Comparison of ENCODE assay signal across 22 cellular contexts in genomic region chr12:82953397-82953796, GRCh38.
A peak's percentile ranks its signal among the peaks of the same experiment; 100 is the strongest.
DNase-seq lines count a peak whose midpoint lies in the region; FAIRE-seq and TF ChIP-seq lines count a peak whose summit lies in the region.
"Had no signal": no experiment of that assay in that cellular context is flagged by ENCODE, and none has a peak within 500 bp of the region (broad histone marks: within the 10 kb centered on the region; RNA-seq: fewer than 3 reads in every experiment).

No MANE protein-coding gene starts in this region.

- H2AFZ ChIP-seq in mammary epithelial cell (ENCODE audit: low read depth, low read length) = peak overlapping the region; percentile 62
- no peak overlapping the region for H2AFZ ChIP-seq in OCI-LY3 (ENCODE audit: low read depth, low read length)
- H2AFZ ChIP-seq: GM23338 had no signal

- no peak for DNase-seq in mammary epithelial cell
- DNase-seq in MCF 10A (ENCODE audit: unreplicated experiment) = no peak
- DNase-seq in activated naive CD8-positive, alpha-beta T cell treated with anti-CD3 and anti-CD28 coated beads for 36 hours = no peak
- DNase-seq in urothelium cell line (ENCODE audit: low spot score) = no peak
- no peak for DNase-seq in activated T-cell treated with anti-CD3 and anti-CD28 coated beads, Interleukin-2, amount 50 U/mL, for 48 hours
- DNase-seq: 8988T; ACHN; AML-193; BE2C; CD4-positive, alpha-beta T cell; CD8-positive, alpha-beta memory T cell; DMS53; DMS79 treated with DMSO at 0.1 percent for 48 hours; GF-D8; H9 had no signal

- CTCF ChIA-PET in mammary epithelial cell (lab: Charles Lee; ENCODE audit: low non-redundant PET) = no interaction called here
- CTCF ChIA-PET in MCF 10A (lab: Yijun Ruan, JAX) = interaction anchor here (1.2 kb wide), 1 partner anchor 39 kb away, joined by 4 read pairs; no protein-coding TSS in a partner anchor

- WGBS in mammary epithelial cell (ENCODE audit: low coverage, missing lambda C conversion rate) = 88% methylated on average over 1 of the region's 1 CpG

- no peak overlapping the region for H3K4me3 ChIP-seq in mammary epithelial cell (replicated peaks in 1 of 3; ENCODE audit: insufficient read depth in 1 of 3, low read depth in 2 of 3, low read length in 3 of 3)
- H3K4me3 ChIP-seq in OCI-LY3 (ENCODE audit: low read length) = no peak overlapping the region
- H3K4me3 ChIP-seq: A549; BLaER1 treated with 17β-estradiol and CSF1 and Interleukin-3, amounts not matched to agents 10 nM and 100 nM; GM23338 had no signal

- H3K4me1 ChIP-seq in mammary epithelial cell (ENCODE audit: insufficient read depth, low read length) (peaks cover 3% of the 10 kb centered on the region), OCI-LY3 (ENCODE audit: low read length) (peaks cover 4% of the 10 kb centered on the region; the same call in 1 of the 2 replicates)
- H3K4me1 ChIP-seq: A549; BLaER1 treated with 17β-estradiol and CSF1 and Interleukin-3, amounts not matched to agents 10 nM and 100 nM had no signal

- H3K4me3 Mint-ChIP-seq in MCF 10A (ENCODE audit: unreplicated experiment) = no peak overlapping the region
- no peak overlapping the region for H3K4me3 Mint-ChIP-seq in activated naive CD8-positive, alpha-beta T cell treated with anti-CD3 and anti-CD28 coated beads for 36 hours
- H3K4me3 Mint-ChIP-seq: CD14-positive monocyte; CD4-positive, alpha-beta T cell; CD8-positive, alpha-beta memory T cell; GM23338; H9 had no signal

- H3K27me3 ChIP-seq in mammary epithelial cell (ENCODE audit: insufficient read depth, low read length) = no peaks in the 10 kb centered on the region
- no peaks in the 10 kb centered on the region for H3K27me3 ChIP-seq in OCI-LY3 (ENCODE audit: low read depth, low read length)
- H3K27me3 ChIP-seq: BE2C; BLaER1 treated with 17β-estradiol and CSF1 and Interleukin-3, amounts not matched to agents 10 nM and 100 nM had no signal

- H3K4me2 ChIP-seq in mammary epithelial cell (ENCODE audit: insufficient read depth, low read depth, low read length) (peak overlapping the region; percentile 52), OCI-LY3 (ENCODE audit: low read length) (0 out of 2 replicates have a peak overlapping the region, but pooled peaks have one; percentile 9)
- H3K4me2 ChIP-seq: A549; BLaER1 treated with 17β-estradiol and CSF1 and Interleukin-3, amounts not matched to agents 10 nM and 100 nM; GM23338 had no signal

- H3K27ac ChIP-seq in mammary epithelial cell (ENCODE audit: insufficient read depth, low read depth, low read length) = no peak overlapping the region
- H3K27ac ChIP-seq in OCI-LY3 (ENCODE audit: low read length) = no peak overlapping the region
- H3K27ac ChIP-seq: A549; BLaER1 treated with 17β-estradiol and CSF1 and Interleukin-3, amounts not matched to agents 10 nM and 100 nM had no signal

- POLR2A ChIA-PET in MCF 10A (lab: Yijun Ruan, JAX) = no interaction called here

- H3K27ac Mint-ChIP-seq in MCF 10A (ENCODE audit: low read depth, unreplicated experiment) = no peak overlapping the region
- H3K27ac Mint-ChIP-seq in activated naive CD8-positive, alpha-beta T cell treated with anti-CD3 and anti-CD28 coated beads for 36 hours = no peak overlapping the region
- H3K27ac Mint-ChIP-seq: CD14-positive monocyte; CD4-positive, alpha-beta T cell; CD8-positive, alpha-beta memory T cell; GM23338; H9 had no signal

- H3K9me3 Mint-ChIP-seq in MCF 10A (ENCODE audit: unreplicated experiment) = no peaks in the 10 kb centered on the region
- peaks cover 5% of the 10 kb centered on the region for H3K9me3 Mint-ChIP-seq in activated naive CD8-positive, alpha-beta T cell treated with anti-CD3 and anti-CD28 coated beads for 36 hours
- H3K9me3 Mint-ChIP-seq: GM23338, H9 had no signal

- H3K27me3 Mint-ChIP-seq in MCF 10A (ENCODE audit: insufficient read depth, unreplicated experiment) = no peaks in the 10 kb centered on the region
- H3K27me3 Mint-ChIP-seq in activated naive CD8-positive, alpha-beta T cell treated with anti-CD3 and anti-CD28 coated beads for 36 hours = no peaks in the 10 kb centered on the region
- H3K27me3 Mint-ChIP-seq: CD4-positive, alpha-beta T cell; CD8-positive, alpha-beta memory T cell had no signal

- H3K9me3 ChIP-seq in mammary epithelial cell (replicated peaks; ENCODE audit: insufficient read depth, low read length) (no peaks in the 10 kb centered on the region), OCI-LY3 (ENCODE audit: insufficient read depth, low read length) (no peaks in the 10 kb centered on the region)
- H3K9me3 ChIP-seq: A549; BE2C; BLaER1 treated with 17β-estradiol and CSF1 and Interleukin-3, amounts not matched to agents 10 nM and 100 nM had no signal

- H3K9ac ChIP-seq in mammary epithelial cell (ENCODE audit: insufficient read depth, low read length) (no peak overlapping the region), OCI-LY3 (ENCODE audit: low read length) (no peak overlapping the region)
- H3K9ac ChIP-seq: BLaER1 treated with 17β-estradiol and CSF1 and Interleukin-3, amounts not matched to agents 10 nM and 100 nM had no signal

- peak; percentile 38 for FAIRE-seq in islet of Langerhans (lab: Jason Lieb, UNC)
- no peak for FAIRE-seq in urothelium cell line (lab: Jason Lieb, UNC)
- FAIRE-seq: A549, GM12891 had no signal

- H3K36me3 ChIP-seq in mammary epithelial cell (ENCODE audit: insufficient read depth, low read length) (no peaks in the 10 kb centered on the region), OCI-LY3 (replicated peaks; ENCODE audit: low read depth, low read length) (no peaks in the 10 kb centered on the region)
- H3K36me3 ChIP-seq: BE2C; BLaER1 treated with 17β-estradiol and CSF1 and Interleukin-3, amounts not matched to agents 10 nM and 100 nM had no signal

- no peak for TF ChIP-seq CTCF in mammary epithelial cell (conservative IDR thresholded peaks at IDR 0.05 in 1 of 2, IDR thresholded peaks at IDR 0.05 in 1 of 2; ENCODE audit: extremely low read depth in 1 of 2, insufficient read depth in 1 of 2, low read depth in 1 of 2, low read length in 2 of 2)
- no peak for TF ChIP-seq CTCF in MCF 10A (IDR thresholded peaks at IDR 0.05; ENCODE audit: unreplicated experiment)
- no peak for TF ChIP-seq CTCF in OCI-LY3 (IDR thresholded peaks at IDR 0.05; ENCODE audit: low read depth, low read length)

- no peaks in the 10 kb centered on the region for H3K79me2 ChIP-seq in mammary epithelial cell (ENCODE audit: insufficient read depth, low read length)
- H3K79me2 ChIP-seq in OCI-LY3 (ENCODE audit: low read length) = no peaks in the 10 kb centered on the region

- no peaks in the 10 kb centered on the region for H3K4me1 Mint-ChIP-seq in MCF 10A (ENCODE audit: insufficient read depth, unreplicated experiment)
- no peaks in the 10 kb centered on the region for H3K4me1 Mint-ChIP-seq in activated naive CD8-positive, alpha-beta T cell treated with anti-CD3 and anti-CD28 coated beads for 36 hours
- H3K4me1 Mint-ChIP-seq: CD8-positive, alpha-beta memory T cell; H9 had no signal

- no peaks in the 10 kb centered on the region for H4K20me1 ChIP-seq in mammary epithelial cell (ENCODE audit: insufficient read depth, low read length)
- no peaks in the 10 kb centered on the region for H4K20me1 ChIP-seq in OCI-LY3 (ENCODE audit: insufficient read depth, low read length)
- H4K20me1 ChIP-seq: BLaER1 treated with 17β-estradiol and CSF1 and Interleukin-3, amounts not matched to agents 10 nM and 100 nM had no signal

- in situ Hi-C loops in mammary epithelial cell (cut with MboI; ENCODE audit: low sequenced_read_pairs in 2 of 2) = no loop called here

- dilution Hi-C loops in mammary epithelial cell (cut with HindIII; ENCODE audit: low sequenced_read_pairs) = no loop called here

- intact Hi-C loops in mammary epithelial cell (cut with micrococcal nuclease) (no loop called here), MCF 10A (cut with micrococcal nuclease) (no loop called here)

- no peaks in the 10 kb centered on the region for H3K36me3 Mint-ChIP-seq in MCF 10A (ENCODE audit: insufficient read depth, unreplicated experiment)
- no peaks in the 10 kb centered on the region for H3K36me3 Mint-ChIP-seq in activated naive CD8-positive, alpha-beta T cell treated with anti-CD3 and anti-CD28 coated beads for 36 hours

- no TSS peak for BruUV-seq in mammary epithelial cell (replicated peaks; lab: Mats Ljungman, UMichigan)
- BruUV-seq in MCF 10A (replicated peaks; lab: Mats Ljungman, UMichigan) = no TSS peak
